In genomic region chr17:35448899-35449227, GRCh38 we compare ENCODE assay signal across 1 cellular context.
TF ChIP-seq lines count a peak whose summit lies in the region.

No MANE protein-coding gene starts in this region.

TF ChIP-seq in H1, 55 proteins besides CTCF, POLR2A, EP300 and RAD21:
- TF ChIP-seq SUZ12 (IDR thresholded peaks at IDR 0.05; ENCODE audit: low read length) (no peak), POU5F1 (IDR thresholded peaks at IDR 0.05; ENCODE audit: low read depth, low read length) (no peak), EZH2 (IDR thresholded peaks at IDR 0.05; ENCODE audit: low read depth, low read length, severe bottlenecking) (peak; percentile 64), JUND (IDR thresholded peaks at IDR 0.05; ENCODE audit: low read length) (no peak), CHD7 (IDR thresholded peaks at IDR 0.05; ENCODE audit: insufficient replicate concordance, low read length) (no peak), BACH1 (IDR thresholded peaks at IDR 0.05; ENCODE audit: low read length) (no peak), TAF1 (IDR thresholded peaks at IDR 0.05; ENCODE audit: low read depth, low read length) (no peak), CBX5 (IDR thresholded peaks at IDR 0.05; ENCODE audit: low read depth, low read length) (no peak), BRCA1 (IDR thresholded peaks at IDR 0.05; ENCODE audit: low read depth, low read length) (no peak), RNF2 (IDR thresholded peaks at IDR 0.05; ENCODE audit: borderline replicate concordance, low read depth, low read length, missing control alignments, poor library complexity, severe bottlenecking) (no peak), TCF12 (IDR thresholded peaks at IDR 0.05; ENCODE audit: low read depth, low read length) (0 out of 2 replicates have a peak, but pooled peaks have one; percentile 12), EGR1 (IDR thresholded peaks at IDR 0.05; ENCODE audit: borderline replicate concordance, low read depth, low read length) (no peak), RFX5 (IDR thresholded peaks at IDR 0.05; ENCODE audit: borderline replicate concordance, low read depth, low read length) (no peak), E2F6 (IDR thresholded peaks at IDR 0.05) (peak; percentile 100; the same call in 1 of the 2 replicates), KDM1A (IDR thresholded peaks at IDR 0.05; ENCODE audit: borderline replicate concordance, low read length) (peak; percentile 77; the same call in 1 of the 2 replicates), KDM5A (IDR thresholded peaks at IDR 0.05; ENCODE audit: low read length) (no peak)
TF ChIP-seq in H1: peak in this region for 4.
